1 cellular context compared by ENCODE assay signal in genomic region chr2:20350753-20351554, GRCh38.
TF ChIP-seq lines count a peak whose summit lies in the region.

TSS of gene PUM2 (minus strand) at chr2:20350844. CDS start at chr2:20327360, 23,484 bp downstream.

TF ChIP-seq in HepG2, 621 proteins besides CTCF, POLR2A, EP300 and RAD21 (continued from another document and continues in another):
- peak; percentile 68; the same call in 1 of the 2 replicates for TF ChIP-seq ZNF503 (CRISPR knock-in tag; IDR thresholded peaks at IDR 0.05)
- TF ChIP-seq CENPT (CRISPR knock-in tag; IDR thresholded peaks at IDR 0.05; ENCODE audit: low read depth), result peak; percentile 52; the same call in 1 of the 2 replicates
- peak; percentile 77 for TF ChIP-seq MAF1 (CRISPR knock-in tag; IDR thresholded peaks at IDR 0.05; ENCODE audit: borderline replicate concordance)
- TF ChIP-seq ZNF33A (CRISPR knock-in tag; IDR thresholded peaks at IDR 0.05; ENCODE audit: borderline replicate concordance), result 0 out of 2 replicates have a peak, but pooled peaks have one; percentile 6
- peak; percentile 75 for TF ChIP-seq KDM2A (CRISPR knock-in tag; IDR thresholded peaks at IDR 0.05; ENCODE audit: borderline replicate concordance, low read depth)
- no peak for TF ChIP-seq CHCHD3 (CRISPR knock-in tag; IDR thresholded peaks at IDR 0.05)
- TF ChIP-seq GATA4 (IDR thresholded peaks at IDR 0.05; ENCODE audit: borderline replicate concordance, low read depth), result peak; percentile 73
- TF ChIP-seq ZNF616 (CRISPR knock-in tag; IDR thresholded peaks at IDR 0.05; ENCODE audit: low read depth), result peak; percentile 98
- TF ChIP-seq ZKSCAN1 (IDR thresholded peaks at IDR 0.05; ENCODE audit: low read length), result no peak
- TF ChIP-seq ONECUT2 (CRISPR knock-in tag; IDR thresholded peaks at IDR 0.05), result peak; percentile 59; the same call in 1 of the 2 replicates
- peak; percentile 72; the same call in 1 of the 2 replicates for TF ChIP-seq ZNF839 (CRISPR knock-in tag; IDR thresholded peaks at IDR 0.05; ENCODE audit: borderline replicate concordance)
- TF ChIP-seq ZNF335 (CRISPR knock-in tag; IDR thresholded peaks at IDR 0.05), result no peak; the same call in 1 of the 2 replicates
- TF ChIP-seq FIP1L1 (IDR thresholded peaks at IDR 0.05; ENCODE audit: borderline replicate concordance, insufficient read depth, low read depth, low read length), result peak; percentile 77; the same call in 1 of the 2 replicates
- TF ChIP-seq RFXAP (CRISPR knock-in tag; IDR thresholded peaks at IDR 0.05; ENCODE audit: borderline replicate concordance), result no peak; the same call in 1 of the 2 replicates
- TF ChIP-seq CENPX (CRISPR knock-in tag; IDR thresholded peaks at IDR 0.05), result no peak
- TF ChIP-seq NR2F6 (IDR thresholded peaks at IDR 0.05), result no peak
- peak; percentile 63; the same call in 1 of the 2 replicates for TF ChIP-seq NR2F6 (CRISPR knock-in tag; IDR thresholded peaks at IDR 0.05)
- TF ChIP-seq NCOA2 (CRISPR knock-in tag; IDR thresholded peaks at IDR 0.05), result peak; percentile 52
- no peak; the same call in 1 of the 2 replicates for TF ChIP-seq ZNF562 (CRISPR knock-in tag; IDR thresholded peaks at IDR 0.05; ENCODE audit: borderline replicate concordance)
- TF ChIP-seq NONO (IDR thresholded peaks at IDR 0.05), result no peak
- peak; percentile 58 for TF ChIP-seq NONO (CRISPR knock-in tag; conservative IDR thresholded peaks at IDR 0.05)
- peak; percentile 86 for TF ChIP-seq NR1H2 (CRISPR knock-in tag; IDR thresholded peaks at IDR 0.05; ENCODE audit: borderline replicate concordance, low read depth)
- 0 out of 2 replicates have a peak, but pooled peaks have one; percentile 59 for TF ChIP-seq ZNF780A (CRISPR knock-in tag; IDR thresholded peaks at IDR 0.05)
- peak; percentile 8; the same call in 1 of the 2 replicates for TF ChIP-seq ZHX1 (CRISPR knock-in tag; IDR thresholded peaks at IDR 0.05; ENCODE audit: low read depth)
- no peak; the same call in 1 of the 2 replicates for TF ChIP-seq CENPBD1 (CRISPR knock-in tag; IDR thresholded peaks at IDR 0.05; ENCODE audit: borderline replicate concordance, low read depth)
- peak; percentile 86; the same call in 1 of the 2 replicates for TF ChIP-seq MEIS2 (CRISPR knock-in tag; IDR thresholded peaks at IDR 0.05)
- peak; percentile 97 for TF ChIP-seq ZNF749 (CRISPR knock-in tag; IDR thresholded peaks at IDR 0.05; ENCODE audit: borderline replicate concordance)
- TF ChIP-seq RARA (CRISPR knock-in tag; IDR thresholded peaks at IDR 0.05), result peak; percentile 77
- peak; percentile 86; the same call in 1 of the 2 replicates for TF ChIP-seq ZNF296 (CRISPR knock-in tag; conservative IDR thresholded peaks at IDR 0.05)
- TF ChIP-seq CBX2 (IDR thresholded peaks at IDR 0.05; ENCODE audit: low read depth, low read length), result no peak
- TF ChIP-seq CBX2 (CRISPR knock-in tag; IDR thresholded peaks at IDR 0.05; ENCODE audit: low read depth), result 0 out of 2 replicates have a peak, but pooled peaks have one; percentile 2
- TF ChIP-seq ZFP1 (CRISPR knock-in tag; IDR thresholded peaks at IDR 0.05), result no peak
- peak; percentile 76; the same call in 1 of the 2 replicates for TF ChIP-seq NFE2L1 (CRISPR knock-in tag; IDR thresholded peaks at IDR 0.05; ENCODE audit: borderline replicate concordance)
- TF ChIP-seq TIGD3 (CRISPR knock-in tag; IDR thresholded peaks at IDR 0.05; ENCODE audit: borderline replicate concordance), result no peak; the same call in 1 of the 2 replicates
- peak; percentile 93 for TF ChIP-seq CREB3 (CRISPR knock-in tag; IDR thresholded peaks at IDR 0.05)
- peak; percentile 94 for TF ChIP-seq ZNF83 (CRISPR knock-in tag; IDR thresholded peaks at IDR 0.05; ENCODE audit: borderline replicate concordance)
- no peak; the same call in 1 of the 2 replicates for TF ChIP-seq PLSCR1 (CRISPR knock-in tag; IDR thresholded peaks at IDR 0.05; ENCODE audit: borderline replicate concordance)
- TF ChIP-seq FOSL1 (CRISPR knock-in tag; IDR thresholded peaks at IDR 0.05; ENCODE audit: borderline replicate concordance), result 0 out of 2 replicates have a peak, but pooled peaks have one; percentile 31
- peak; percentile 16; the same call in 1 of the 2 replicates for TF ChIP-seq ZMYM3 (CRISPR knock-in tag; IDR thresholded peaks at IDR 0.05)
- no peak for TF ChIP-seq MBD4 (IDR thresholded peaks at IDR 0.05; ENCODE audit: borderline replicate concordance, low read length)
- TF ChIP-seq ZNF24 (IDR thresholded peaks at IDR 0.05), result no peak
- peak; percentile 85; the same call in 1 of the 2 replicates for TF ChIP-seq BRCA1 (CRISPR knock-in tag; IDR thresholded peaks at IDR 0.05)
- no peak for TF ChIP-seq ZBTB1 (CRISPR knock-in tag; IDR thresholded peaks at IDR 0.05; ENCODE audit: borderline replicate concordance)
- peak; percentile 87 for TF ChIP-seq ZNF317 (CRISPR knock-in tag; IDR thresholded peaks at IDR 0.05)
- TF ChIP-seq ZNF318 (CRISPR knock-in tag; IDR thresholded peaks at IDR 0.05), result 0 out of 2 replicates have a peak, but pooled peaks have one; percentile 89
- TF ChIP-seq ZFX (CRISPR knock-in tag; IDR thresholded peaks at IDR 0.05; ENCODE audit: low read depth), result peak; percentile 83
- no peak for TF ChIP-seq ZNF530 (CRISPR knock-in tag; IDR thresholded peaks at IDR 0.05; ENCODE audit: low read depth)
